Comparison of ENCODE assay signal across 8 cellular contexts in the genomic region with DNA sequence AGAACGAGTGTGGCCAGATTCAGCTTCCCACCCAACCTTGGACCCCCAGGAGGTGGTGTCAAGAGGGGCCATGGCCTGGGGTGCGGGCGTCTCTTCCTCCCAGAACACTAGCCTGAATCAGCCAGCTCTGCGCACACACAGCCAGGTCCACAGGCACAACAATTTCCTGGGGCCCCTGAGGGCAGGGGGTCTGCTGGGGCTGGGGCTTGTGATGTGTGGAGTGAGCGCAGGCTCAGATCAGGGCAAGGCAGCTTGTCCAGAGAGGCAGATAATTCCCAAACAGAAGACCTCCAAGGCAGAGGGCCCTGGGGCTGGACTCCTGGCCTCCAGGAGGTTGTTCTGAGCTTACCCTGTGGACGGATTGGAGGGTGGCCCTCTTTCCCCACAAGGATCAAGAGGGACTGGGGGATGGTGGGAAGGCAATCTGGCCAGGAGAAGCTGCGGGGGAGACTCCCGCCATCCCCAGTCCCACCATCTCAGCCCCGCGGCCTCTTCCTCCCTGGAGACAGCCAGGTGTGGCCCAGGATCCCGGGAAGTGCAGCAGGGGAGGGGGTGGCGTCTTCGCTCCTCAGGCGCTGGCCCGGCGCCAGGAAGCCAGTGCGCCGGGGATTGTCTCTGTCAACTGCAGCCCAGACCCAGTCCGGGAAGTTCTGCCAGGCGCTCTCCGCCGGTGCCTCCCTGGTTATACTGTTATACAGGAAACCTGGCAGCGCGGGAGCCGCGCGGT. TPM values are rescaled to one million over a fixed set of nuclear protein-coding genes. Genes with fewer than 3 reads are reported as not detected.
A peak's percentile ranks its signal among the peaks of the same experiment; 100 is the strongest.
DNase-seq lines count a peak whose midpoint lies in the region; ATAC-seq and TF ChIP-seq lines count a peak whose summit lies in the region.

No MANE protein-coding gene starts in this region.

- no peak overlapping the region for H4K91ac ChIP-seq in neuronal stem cell (ENCODE audit: low read depth, low read length, poor library complexity)

- H3K4me3 ChIP-seq in GM23338 = peak overlapping the region; percentile 72
- no peak overlapping the region for H3K4me3 ChIP-seq in neuronal stem cell (ENCODE audit: low read length in 2 of 2)
- H3K4me3 ChIP-seq in MM.1S (ENCODE audit: low read length) = no peak overlapping the region

- H3K79me1 ChIP-seq in neuronal stem cell (ENCODE audit: low read depth, low read length) = no peaks in the 10 kb centered on the region

- H3K36me3 Mint-ChIP-seq in GM23338 (ENCODE audit: low read depth) = no peaks in the 10 kb centered on the region; the same call in 2 of the 3 replicates

- no peak overlapping the region for H3K4ac ChIP-seq in neuronal stem cell (ENCODE audit: low read length)

- no peaks in the 10 kb centered on the region for H3K36me3 ChIP-seq in GM23338 (ENCODE audit: insufficient read depth)
- H3K36me3 ChIP-seq in neuronal stem cell (replicated peaks in 1 of 2; ENCODE audit: control insufficient read depth in 2 of 2, insufficient read depth in 2 of 2, low read length in 2 of 2) = no peaks in the 10 kb centered on the region
- no peaks in the 10 kb centered on the region for H3K36me3 ChIP-seq in MM.1S (replicated peaks; ENCODE audit: insufficient read depth, low read length)

- H3F3A ChIP-seq in GM23338 (replicated peaks; ENCODE audit: low read depth) (0 out of 2 replicates have a peak, but pooled peaks cover 7% of the 10 kb centered on the region), MM.1S (ENCODE audit: insufficient read depth, low read length) (peaks cover 3% of the 10 kb centered on the region; the same call in 1 of the 2 replicates)

- in situ Hi-C loops in KBM-7 (cut with MboI; ENCODE audit: low pct_unique_long_range_greater_than_20kb, low sequenced_read_pairs) = no loop called here

- no peak for TF ChIP-seq CTCF in GM23338 (conservative IDR thresholded peaks at IDR 0.05; ENCODE audit: low read depth in 2 of 2)
- no peak for TF ChIP-seq CTCF in MM.1S (IDR thresholded peaks at IDR 0.05; ENCODE audit: low read length)

- H3K9ac ChIP-seq in neuronal stem cell (ENCODE audit: low read depth, low read length, poor library complexity) (peak overlapping the region; percentile 60), MM.1S (ENCODE audit: low read length) (no peak overlapping the region)

- no peak overlapping the region for H3K18ac ChIP-seq in neuronal stem cell (ENCODE audit: low read length)

- no CpG with 5 or more reads among the region's 27 CpGs for WGBS in neuronal stem cell (ENCODE audit: extremely low coverage in 2 of 2, insufficient read length in 2 of 2, insufficient replicate concordance in 1 of 2), 2 donors

- DNase-seq in GM23338 (ENCODE audit: low spot score) = peak; percentile 78
- peak; percentile 13 for DNase-seq in NCI-H526 treated with DMSO at 0.1 percent for 48 hours (lab: John Stamatoyannopoulos, UW)
- peak; percentile 67 for DNase-seq in ecto neural progenitor cell (ENCODE audit: low spot score)
- no peak for DNase-seq in neuronal stem cell (ENCODE audit: low spot score)
- no peak for DNase-seq in KBM-7
- DNase-seq in MM.1S = no peak
- no peak for DNase-seq in OCI-M1 (lab: John Stamatoyannopoulos, UW)

- H3K27me3 ChIP-seq in GM23338 (ENCODE audit: insufficient read depth) (peaks cover 90% of the 10 kb centered on the region), neuronal stem cell (ENCODE audit: control insufficient read depth in 3 of 3, insufficient read depth in 3 of 3, low read depth in 1 of 3, low read length in 3 of 3) (peaks cover 43 to 93% (median 59%) of the 10 kb centered on the region in 3 experiments), MM.1S (replicated peaks; ENCODE audit: insufficient read depth, low read length) (peaks cover 79% of the 10 kb centered on the region)

- no peak overlapping the region for H3K27ac Mint-ChIP-seq in GM23338

- H3K9me3 ChIP-seq in neuronal stem cell (replicated peaks in 1 of 2; ENCODE audit: control insufficient read depth in 2 of 2, insufficient read depth in 1 of 2, low read depth in 1 of 2, low read length in 2 of 2) (no peaks in the 10 kb centered on the region), MM.1S (replicated peaks; ENCODE audit: insufficient read depth, low read length) (no peaks in the 10 kb centered on the region)

- no peaks in the 10 kb centered on the region for H3K9me2 ChIP-seq in GM23338 (ENCODE audit: insufficient read depth)
- no peaks in the 10 kb centered on the region for H3K9me2 ChIP-seq in MM.1S (replicated peaks; ENCODE audit: insufficient read depth, low read length)

- H3K4me2 ChIP-seq in GM23338 (peak overlapping the region; percentile 87), neuronal stem cell (ENCODE audit: insufficient read depth, low read length, poor library complexity, severe bottlenecking) (peak overlapping the region; percentile 54), MM.1S (ENCODE audit: low read depth, low read length) (no peak overlapping the region)

- peak overlapping the region; percentile 56; the same call in 1 of the 2 replicates for H2AFZ ChIP-seq in GM23338
- H2AFZ ChIP-seq in neuronal stem cell (ENCODE audit: low read length) = peak overlapping the region; percentile 76
- no peak overlapping the region for H2AFZ ChIP-seq in MM.1S (ENCODE audit: low read length)

- no peak overlapping the region for H3K14ac ChIP-seq in neuronal stem cell (ENCODE audit: low read length)

- no peak overlapping the region for H3K27ac ChIP-seq in GM23338 (ENCODE audit: low read depth)
- H3K27ac ChIP-seq in neuronal stem cell (replicated peaks; ENCODE audit: low read length) = no peak overlapping the region
- no peak overlapping the region for H3K27ac ChIP-seq in MM.1S (ENCODE audit: low read length)

- H3K4me1 Mint-ChIP-seq in GM23338 = peaks cover 24% of the 10 kb centered on the region

- H3K27me3 Mint-ChIP-seq in GM23338 (ENCODE audit: insufficient read depth, low read depth, poor library complexity) = peaks cover 69% of the 10 kb centered on the region

- no peak overlapping the region for H2BK15ac ChIP-seq in neuronal stem cell (ENCODE audit: low read length)

- H3K79me2 ChIP-seq in GM23338 (replicated peaks; ENCODE audit: insufficient read depth) = no peaks in the 10 kb centered on the region
- H3K79me2 ChIP-seq in MM.1S (ENCODE audit: low read length) = no peaks in the 10 kb centered on the region

- no peak overlapping the region for H2BK12ac ChIP-seq in neuronal stem cell (ENCODE audit: low read length)

- no peak overlapping the region for H2AK5ac ChIP-seq in neuronal stem cell (ENCODE audit: low read depth, low read length)

- H4K20me1 ChIP-seq in GM23338 (replicated peaks; ENCODE audit: insufficient read depth) = peaks cover 7% of the 10 kb centered on the region
- H4K20me1 ChIP-seq in MM.1S (ENCODE audit: insufficient read depth, low read length) = no peaks in the 10 kb centered on the region

- no peak overlapping the region for H4K8ac ChIP-seq in neuronal stem cell (ENCODE audit: low read depth, low read length)

- H3K9me3 Mint-ChIP-seq in GM23338 = peaks cover 4% of the 10 kb centered on the region; the same call in 2 of the 3 replicates

- ATAC-seq in GM23338 = peak; percentile 22
- no peak for ATAC-seq in HG02885 (IDR thresholded peaks at IDR 0.05; ENCODE audit: poor library complexity, unreplicated experiment)

- peaks cover 11% of the 10 kb centered on the region for H3K4me1 ChIP-seq in GM23338 (ENCODE audit: insufficient read depth)
- H3K4me1 ChIP-seq in neuronal stem cell (ENCODE audit: control insufficient read depth in 2 of 2, insufficient read depth in 1 of 2, low read depth in 1 of 2, low read length in 2 of 2) = peaks cover 10 to 13% of the 10 kb centered on the region in 2 donors
- peaks cover 13% of the 10 kb centered on the region for H3K4me1 ChIP-seq in MM.1S (ENCODE audit: low read length)

- no peak overlapping the region for H3K23ac ChIP-seq in neuronal stem cell (ENCODE audit: low read depth, low read length, poor library complexity)

- no peak overlapping the region for H2BK5ac ChIP-seq in neuronal stem cell (ENCODE audit: low read length)

- peak overlapping the region; percentile 70 for H3K4me3 Mint-ChIP-seq in GM23338

- no peak overlapping the region for H2BK120ac ChIP-seq in neuronal stem cell (ENCODE audit: low read depth, low read length)

TF ChIP-seq in GM23338, 12 proteins besides CTCF, POLR2A, EP300 and RAD21 (continues in another document):
- TF ChIP-seq EZH2phosphoT487 (IDR thresholded peaks at IDR 0.05; ENCODE audit: unreplicated experiment) = no peak
- TF ChIP-seq, protein P1, sequence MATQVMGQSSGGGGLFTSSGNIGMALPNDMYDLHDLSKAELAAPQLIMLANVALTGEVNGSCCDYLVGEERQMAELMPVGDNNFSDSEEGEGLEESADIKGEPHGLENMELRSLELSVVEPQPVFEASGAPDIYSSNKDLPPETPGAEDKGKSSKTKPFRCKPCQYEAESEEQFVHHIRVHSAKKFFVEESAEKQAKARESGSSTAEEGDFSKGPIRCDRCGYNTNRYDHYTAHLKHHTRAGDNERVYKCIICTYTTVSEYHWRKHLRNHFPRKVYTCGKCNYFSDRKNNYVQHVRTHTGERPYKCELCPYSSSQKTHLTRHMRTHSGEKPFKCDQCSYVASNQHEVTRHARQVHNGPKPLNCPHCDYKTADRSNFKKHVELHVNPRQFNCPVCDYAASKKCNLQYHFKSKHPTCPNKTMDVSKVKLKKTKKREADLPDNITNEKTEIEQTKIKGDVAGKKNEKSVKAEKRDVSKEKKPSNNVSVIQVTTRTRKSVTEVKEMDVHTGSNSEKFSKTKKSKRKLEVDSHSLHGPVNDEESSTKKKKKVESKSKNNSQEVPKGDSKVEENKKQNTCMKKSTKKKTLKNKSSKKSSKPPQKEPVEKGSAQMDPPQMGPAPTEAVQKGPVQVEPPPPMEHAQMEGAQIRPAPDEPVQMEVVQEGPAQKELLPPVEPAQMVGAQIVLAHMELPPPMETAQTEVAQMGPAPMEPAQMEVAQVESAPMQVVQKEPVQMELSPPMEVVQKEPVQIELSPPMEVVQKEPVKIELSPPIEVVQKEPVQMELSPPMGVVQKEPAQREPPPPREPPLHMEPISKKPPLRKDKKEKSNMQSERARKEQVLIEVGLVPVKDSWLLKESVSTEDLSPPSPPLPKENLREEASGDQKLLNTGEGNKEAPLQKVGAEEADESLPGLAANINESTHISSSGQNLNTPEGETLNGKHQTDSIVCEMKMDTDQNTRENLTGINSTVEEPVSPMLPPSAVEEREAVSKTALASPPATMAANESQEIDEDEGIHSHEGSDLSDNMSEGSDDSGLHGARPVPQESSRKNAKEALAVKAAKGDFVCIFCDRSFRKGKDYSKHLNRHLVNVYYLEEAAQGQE (IDR thresholded peaks at IDR 0.05; ENCODE audit: unreplicated experiment) = no peak
- peak; percentile 84 for TF ChIP-seq EZH2 (IDR thresholded peaks at IDR 0.05; ENCODE audit: low read depth, unreplicated experiment)
- TF ChIP-seq JUNB (IDR thresholded peaks at IDR 0.05; ENCODE audit: unreplicated experiment) = no peak

RNA-seq across cellular contexts. Expression of gene AMZ2, which starts 52.0 kb away (rescaled TPM):
- 49.1 and 54.2 TPM in 2 replicates for total RNA-seq in GM23338 (2014; rRNA removed; shearing (Covaris generic))
- 71.5 and 83.8 TPM in 2 replicates for polyA plus RNA-seq in GM23338 (2016; fragmentation: Nextera tagmentation; extraction: Ambion mirVana)
- polyA plus RNA-seq in neuronal stem cell (2013, experiment 1 of 2) = 166 TPM
- 168 TPM for polyA plus RNA-seq in neuronal stem cell (2013, experiment 2 of 2)

Comparison
In these comparisons a context has a peak if more than half of its experiments do, and no peak if none do; other contexts are left out.
1. DNase-seq: peak in GM23338 (single experiment), NCI-H526 treated with DMSO at 0.1 percent for 48 hours (single experiment) and ecto neural progenitor cell (single experiment); none in neuronal stem cell (single experiment), KBM-7 (single experiment), MM.1S (single experiment) and OCI-M1 (single experiment).